Comparison of ENCODE assay signal across 8 cellular contexts in genomic region chr17:29155235-29155965, GRCh38. TPM values are rescaled to one million over a fixed set of nuclear protein-coding genes. Genes with fewer than 3 reads are reported as not detected.
DNase-seq lines count a peak whose midpoint lies in the region; ATAC-seq lines count a peak whose summit lies in the region.

No MANE protein-coding gene starts in this region.

- H3K27ac ChIP-seq in layer of hippocampus (ENCODE audit: low read depth, low read length): peak overlapping the region; percentile 85

- H3K4me3 ChIP-seq in adipocyte (ENCODE audit: low read length): no peak overlapping the region

- H3K36me3 ChIP-seq in adipocyte (ENCODE audit: control insufficient read depth, insufficient read depth, low read length, severe bottlenecking): no peaks in the 10 kb centered on the region

- DNase-seq in GM03348 (ENCODE audit: low spot score) (peak; percentile 76), SK-MEL-5 (ENCODE audit: low read depth, low spot score) (peak; percentile 51), adipocyte (ENCODE audit: low read depth) (peak; percentile 61), NCI-H1048 (lab: John Stamatoyannopoulos, UW) (no peak)
- peak; percentile 77 for DNase-seq in stimulated activated CD8-positive, alpha-beta memory T cell treated with anti-CD3 and anti-CD28 coated beads, Interleukin-4, amount 100 ng/mL, for 48 hours

- in situ Hi-C loops in SK-MEL-5 (cut with HindIII; ENCODE audit: low pct_unique_long_range_greater_than_20kb, low sequenced_read_pairs): no loop called here

- H3K27me3 ChIP-seq in adipocyte (replicated peaks; ENCODE audit: control insufficient read depth, insufficient read depth, low read length) (no peaks in the 10 kb centered on the region), layer of hippocampus (ENCODE audit: control insufficient read depth, insufficient read depth, low read length) (no peaks in the 10 kb centered on the region)

- ATAC-seq in GM18517 (IDR thresholded peaks at IDR 0.05; ENCODE audit: unreplicated experiment) (no peak), HG02970 (IDR thresholded peaks at IDR 0.05; ENCODE audit: low FRiP score, unreplicated experiment) (no peak)

- no peak overlapping the region for H3K9ac ChIP-seq in adipocyte (ENCODE audit: low read length)

- H3K4me1 ChIP-seq in adipocyte (ENCODE audit: control insufficient read depth, insufficient read depth, low read length): peaks cover 23% of the 10 kb centered on the region

- H3K9me3 ChIP-seq in adipocyte (ENCODE audit: control insufficient read depth, low read length): no peaks in the 10 kb centered on the region

RNA-seq across cellular contexts. Expression of gene MYO18A, which starts 24.8 kb away (rescaled TPM):
- 14.9 and 16.3 TPM in 2 replicates for total RNA-seq in SK-MEL-5 (2014; rRNA removed; shearing (Covaris generic))
- polyA plus RNA-seq in SK-MEL-5 (2015; cell fraction: cytosol; rRNA removed): 20.0 and 26.4 TPM in 2 replicates
- polyA plus RNA-seq in SK-MEL-5 (2015; cell fraction: nucleus; rRNA removed): 63.4 and 87.6 TPM in 2 replicates
